Comparison of ENCODE assay signal across 8 cellular contexts in the genomic region with DNA sequence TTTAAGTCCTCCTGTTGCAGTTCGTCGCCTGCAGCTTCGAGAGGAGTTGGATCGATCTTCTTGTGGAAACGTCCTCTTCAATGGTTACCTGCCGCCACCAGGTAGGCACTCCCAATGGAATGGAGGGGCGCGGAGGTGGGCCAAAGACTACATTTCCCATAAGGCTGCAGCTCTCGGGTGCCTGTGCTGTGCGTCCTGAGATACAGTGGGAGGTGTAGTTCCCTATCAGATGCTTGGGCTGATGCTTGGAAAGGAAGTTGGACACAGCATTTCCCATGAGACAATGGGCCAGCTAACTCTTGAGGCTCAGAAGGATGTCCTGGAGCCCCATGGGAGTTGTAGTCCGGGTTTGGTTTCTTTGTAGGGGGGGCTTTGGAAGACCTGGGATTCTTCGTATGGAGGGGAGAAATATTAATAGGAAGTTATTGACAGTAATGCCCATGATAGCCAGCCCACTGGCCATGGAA.
A peak's percentile ranks its signal among the peaks of the same experiment; 100 is the strongest.
DNase-seq lines count a peak whose midpoint lies in the region; ATAC-seq, FAIRE-seq and TF ChIP-seq lines count a peak whose summit lies in the region.

No MANE protein-coding gene starts in this region.

- no peak for FAIRE-seq in H54 (lab: Jason Lieb, UNC)

- in situ Hi-C loops in astrocyte of the spinal cord (cut with HindIII; ENCODE audit: low sequenced_read_pairs): no loop called here

- DNase-seq in NCI-H748 (lab: John Stamatoyannopoulos, UW; ENCODE audit: unreplicated experiment) (peak; percentile 42), NCI-H748 treated with DMSO at 0.1 percent for 48 hours (lab: John Stamatoyannopoulos, UW) (no peak), NCI-H2196 (lab: John Stamatoyannopoulos, UW; ENCODE audit: unreplicated experiment) (peak; percentile 45), astrocyte of the spinal cord (ENCODE audit: low read depth, low spot score) (peak; percentile 31), pons (ENCODE audit: low spot score) (peak; percentile 69), H54 (ENCODE audit: insufficient read length, low spot score) (no peak)
- no peak for DNase-seq in activated CD8-positive, alpha-beta memory T cell treated with anti-CD3 and anti-CD28 coated beads for 24 hours

- no peak for ATAC-seq in GM21737 (IDR thresholded peaks at IDR 0.05; ENCODE audit: unreplicated experiment)

- TF ChIP-seq CTCF in astrocyte of the spinal cord (IDR thresholded peaks at IDR 0.05; ENCODE audit: low read depth, low read length): no peak

- no peak overlapping the region for H3K4me3 ChIP-seq in astrocyte of the spinal cord (ENCODE audit: low read depth, low read length)

- TF ChIP-seq POLR2A in H54 (IDR thresholded peaks at IDR 0.05; ENCODE audit: low read depth, low read length): no peak

Comparison
In these comparisons a context has a peak if more than half of its experiments do, and no peak if none do; other contexts are left out.
1. DNase-seq: peak in NCI-H748 (single experiment), NCI-H2196 (single experiment), astrocyte of the spinal cord (single experiment) and pons (single experiment); none in NCI-H748 treated with DMSO at 0.1 percent for 48 hours (single experiment), activated CD8-positive, alpha-beta memory T cell treated with anti-CD3 and anti-CD28 coated beads for 24 hours (single experiment) and H54 (single experiment).